ENCODE assay signal across 18 cellular contexts in genomic region chr1:97895278-97895677, GRCh38. TPM values are rescaled to one million over a fixed set of nuclear protein-coding genes. Genes with fewer than 3 reads are reported as not detected.
DNase-seq lines count a peak whose midpoint lies in the region; ATAC-seq, FAIRE-seq and TF ChIP-seq lines count a peak whose summit lies in the region.
"Had no signal": no experiment of that assay in that cellular context is flagged by ENCODE, and none has a peak within 500 bp of the region (broad histone marks: within the 10 kb centered on the region; RNA-seq: fewer than 3 reads in every experiment).

No MANE protein-coding gene starts in this region.

- H3K27me3 ChIP-seq in Karpas-422 (ENCODE audit: low read length) = no peaks in the 10 kb centered on the region
- no peaks in the 10 kb centered on the region for H3K27me3 ChIP-seq in GM12878 (replicated peaks in 1 of 2; ENCODE audit: control insufficient read depth in 2 of 2, insufficient read depth in 2 of 2, low read length in 1 of 2)
- no peaks in the 10 kb centered on the region for H3K27me3 ChIP-seq in CD8-positive, alpha-beta memory T cell (ENCODE audit: insufficient read depth, low read length, poor library complexity, severe bottlenecking)

- H3K27ac ChIP-seq in Karpas-422 (ENCODE audit: low read length) (peak overlapping the region; percentile 16), GM12878 (ENCODE audit: control insufficient read depth, insufficient read depth) (no peak overlapping the region)
- no peak overlapping the region for H3K27ac ChIP-seq in CD8-positive, alpha-beta memory T cell (ENCODE audit: low read depth, low read length)
- H3K27ac ChIP-seq: 22Rv1, A549, C4-2B had no signal

- RAD21 ChIA-PET in GM12878 (lab: Charles Lee; ENCODE audit: unreplicated experiment) = interaction anchor here (0.8 to 1.7 kb wide), 5 partner anchors 9 to 652 kb away, joined by 4 to 15 read pairs (median 6); no protein-coding TSS in a partner anchor

- H2AFZ ChIP-seq in Karpas-422 (ENCODE audit: low read length) (no peak overlapping the region), GM12878 (ENCODE audit: control insufficient read depth, low read depth, low read length) (no peak overlapping the region)
- H2AFZ ChIP-seq: GM23338 had no signal

- no peak overlapping the region for H3K4me3 ChIP-seq in Karpas-422 (ENCODE audit: low read length)
- no peak overlapping the region for H3K4me3 ChIP-seq in GM12878
- no peak overlapping the region for H3K4me3 ChIP-seq in CD8-positive, alpha-beta memory T cell (ENCODE audit: low read length)
- H3K4me3 ChIP-seq: A549, GM23338 had no signal

- H3K27ac Mint-ChIP-seq in stimulated activated naive B cell treated with anti-CD40 and anti-IgM and Interleukin-4, amounts not matched to agents 10 μg/mL and 1 μg/mL and 100 μg/mL, for 72 hours = no peak overlapping the region
- no peak overlapping the region for H3K27ac Mint-ChIP-seq in osteocyte (ENCODE audit: unreplicated experiment)
- H3K27ac Mint-ChIP-seq in CD8-positive, alpha-beta memory T cell = no peak overlapping the region
- H3K27ac Mint-ChIP-seq: CD4-positive, alpha-beta memory T cell; GM23338 had no signal

- TF ChIP-seq EP300 in GM12878 (IDR thresholded peaks at IDR 0.05; ENCODE audit: borderline replicate concordance in 1 of 2, control insufficient read depth in 1 of 2, low read depth in 2 of 2, low read length in 2 of 2) = no peak

- intact Hi-C loops in GM12878 (cut with micrococcal nuclease; ENCODE audit: unreplicated experiment) = no loop called here

- no peaks in the 10 kb centered on the region for H3K9me2 ChIP-seq in Karpas-422 (replicated peaks; ENCODE audit: insufficient read depth, low read length)

- TF ChIP-seq RAD21 in GM12878 (IDR thresholded peaks at IDR 0.05; ENCODE audit: insufficient read depth, low read depth, low read length) = no peak

- H3K27me3 Mint-ChIP-seq in stimulated activated naive B cell treated with anti-CD40 and anti-IgM and Interleukin-4, amounts not matched to agents 10 μg/mL and 1 μg/mL and 100 μg/mL, for 72 hours = no peaks in the 10 kb centered on the region
- H3K27me3 Mint-ChIP-seq in osteocyte (ENCODE audit: unreplicated experiment) = no peaks in the 10 kb centered on the region
- H3K27me3 Mint-ChIP-seq in CD8-positive, alpha-beta memory T cell = no peaks in the 10 kb centered on the region
- H3K27me3 Mint-ChIP-seq: CD4-positive, alpha-beta memory T cell had no signal

- H3K4me3 Mint-ChIP-seq in stimulated activated naive B cell treated with anti-CD40 and anti-IgM and Interleukin-4, amounts not matched to agents 10 μg/mL and 1 μg/mL and 100 μg/mL, for 72 hours = peak overlapping the region in 1 of 2 donors; percentile 26
- no peak overlapping the region for H3K4me3 Mint-ChIP-seq in osteocyte (ENCODE audit: unreplicated experiment)
- no peak overlapping the region for H3K4me3 Mint-ChIP-seq in CD8-positive, alpha-beta memory T cell
- H3K4me3 Mint-ChIP-seq: CD4-positive, alpha-beta memory T cell; GM23338 had no signal

- peaks cover 5 to 36% of the 10 kb centered on the region in 2 donors for H3K4me1 Mint-ChIP-seq in stimulated activated naive B cell treated with anti-CD40 and anti-IgM and Interleukin-4, amounts not matched to agents 10 μg/mL and 1 μg/mL and 100 μg/mL, for 72 hours
- peaks cover 14% of the 10 kb centered on the region for H3K4me1 Mint-ChIP-seq in osteocyte (ENCODE audit: unreplicated experiment)
- H3K4me1 Mint-ChIP-seq in CD8-positive, alpha-beta memory T cell = peaks cover 32 to 58% (median 47%) of the 10 kb centered on the region in 3 donors

- no peak overlapping the region for H3K9ac ChIP-seq in Karpas-422 (ENCODE audit: low read length)
- H3K9ac ChIP-seq in GM12878 (ENCODE audit: control insufficient read depth, insufficient read depth, low read length) = no peak overlapping the region

- no TSS peak for BruUV-seq in GM12878 (replicated peaks; lab: Mats Ljungman, UMichigan)

- DNase-seq in DMS153 (lab: John Stamatoyannopoulos, UW) = peak; percentile 4
- no peak for DNase-seq in DMS153 treated with DMSO at 0.1 percent for 48 hours (lab: John Stamatoyannopoulos, UW; ENCODE audit: unreplicated experiment)
- DNase-seq in Karpas-422 = peak; percentile 56
- no peak for DNase-seq in GM12878 (ENCODE audit: low read depth, low spot score)
- DNase-seq in stimulated activated naive B cell treated with anti-CD40 and anti-IgM and Interleukin-4, amounts not matched to agents 10 μg/mL and 1 μg/mL and 100 μg/mL, for 72 hours = no peak
- no peak for DNase-seq in osteocyte (ENCODE audit: extremely low spot score, unreplicated experiment)
- DNase-seq in CD8-positive, alpha-beta memory T cell = no peak
- DNase-seq: AML-193; Calu3; CD4-positive, alpha-beta memory T cell; HCEC 1CT; IMR-90 had no signal

- SMC1A ChIA-PET in GM12878 (lab: Charles Lee; ENCODE audit: uncharacterized antibody, unreplicated experiment) = interaction anchor here (0.9 to 3.3 kb wide), 11 partner anchors 9 to 31 kb away, joined by 3 to 17 read pairs (median 7); partner anchors contain the start of gene DPYD

- CTCF ChIA-PET in GM12878 (lab: Yijun Ruan, JAX) = interaction anchor here (1.0 to 1.5 kb wide), 4 partner anchors 8 to 226 kb away, joined by 3 to 5 read pairs (median 4); no protein-coding TSS in a partner anchor
- CTCF ChIA-PET in CD8-positive, alpha-beta memory T cell (lab: Charles Lee) = interaction anchor here (0.9 kb wide), 1 partner anchor 10 kb away, joined by 3 read pairs; no protein-coding TSS in a partner anchor

- H3K4me2 ChIP-seq in Karpas-422 (ENCODE audit: low read depth, low read length, poor library complexity, severe bottlenecking) (no peak overlapping the region), GM12878 (ENCODE audit: control insufficient read depth, insufficient read depth) (no peak overlapping the region)
- H3K4me2 ChIP-seq: A549, GM23338 had no signal

- ATAC-seq in GM12878 = peak; percentile 57
- peak; percentile 72 to 73 for ATAC-seq in stimulated activated naive B cell treated with anti-CD40 and anti-IgM and Interleukin-4, amounts not matched to agents 10 μg/mL and 1 μg/mL and 100 μg/mL, for 72 hours (replicated peaks)
- ATAC-seq: A549, GM23338 had no signal

- peaks cover 8 to 15% of the 10 kb centered on the region in 2 donors for H3K9me3 Mint-ChIP-seq in stimulated activated naive B cell treated with anti-CD40 and anti-IgM and Interleukin-4, amounts not matched to agents 10 μg/mL and 1 μg/mL and 100 μg/mL, for 72 hours
- peaks cover 18% of the 10 kb centered on the region for H3K9me3 Mint-ChIP-seq in osteocyte (ENCODE audit: unreplicated experiment)
- peaks cover 0 to 14% (median 5%) of the 10 kb centered on the region in 5 donors for H3K9me3 Mint-ChIP-seq in CD8-positive, alpha-beta memory T cell

- H3K9me3 ChIP-seq in Karpas-422 (ENCODE audit: low read length) (no peaks in the 10 kb centered on the region), GM12878 (replicated peaks; ENCODE audit: control insufficient read depth, insufficient read depth, low read length) (no peaks in the 10 kb centered on the region; the same call in 2 of the 3 replicates)
- H3K9me3 ChIP-seq in CD8-positive, alpha-beta memory T cell (ENCODE audit: low read length) = peaks cover 3% of the 10 kb centered on the region
- H3K9me3 ChIP-seq: A549 had no signal

- no peak for TF ChIP-seq POLR2A in GM12878 (IDR thresholded peaks at IDR 0.05; ENCODE audit: low read depth, low read length)

- H3K79me2 ChIP-seq in Karpas-422 (ENCODE audit: low read length) (peaks cover 94% of the 10 kb centered on the region), GM12878 (ENCODE audit: control insufficient read depth, insufficient read depth, low read length) (no peaks in the 10 kb centered on the region)

- FAIRE-seq in GM12878 (lab: Jason Lieb, UNC) = no peak
- FAIRE-seq: A549, H54, HTR-8/SVneo had no signal

- in situ Hi-C loops in GM12878 (cut with MboI) = no loop called here

- peaks cover 10% of the 10 kb centered on the region for H3K36me3 ChIP-seq in Karpas-422 (ENCODE audit: insufficient read depth, low read length)
- H3K36me3 ChIP-seq in GM12878 (ENCODE audit: control insufficient read depth in 2 of 2, insufficient read depth in 2 of 2, low read length in 1 of 2) = no peaks in the 10 kb centered on the region
- no peaks in the 10 kb centered on the region for H3K36me3 ChIP-seq in CD8-positive, alpha-beta memory T cell (ENCODE audit: insufficient read depth, low read length)

- WGBS in GM12878 (ENCODE audit: insufficient coverage, insufficient replicate concordance, low lambda C conversion rate, missing lambda C conversion rate) = 56% methylated on average over 1 of the region's 1 CpG

- H3K4me1 ChIP-seq in Karpas-422 (ENCODE audit: low read length) (peaks cover 38% of the 10 kb centered on the region), GM12878 (ENCODE audit: control insufficient read depth, insufficient read depth, low read length) (no peaks in the 10 kb centered on the region)
- no peaks in the 10 kb centered on the region for H3K4me1 ChIP-seq in CD8-positive, alpha-beta memory T cell (ENCODE audit: insufficient read depth, low read length)

- no peak for TF ChIP-seq CTCF in GM12878 (IDR thresholded peaks at IDR 0.05 in 2 of 3, conservative IDR thresholded peaks at IDR 0.05 in 1 of 3; ENCODE audit: control insufficient read depth in 2 of 3, extremely low read depth in 1 of 3, insufficient read depth in 1 of 3, low read depth in 3 of 3, low read length in 3 of 3)
- TF ChIP-seq CTCF in osteocyte (IDR thresholded peaks at IDR 0.05) = no peak

- no peaks in the 10 kb centered on the region for H4K20me1 ChIP-seq in Karpas-422 (ENCODE audit: insufficient read depth, low read depth, low read length)
- no peaks in the 10 kb centered on the region for H4K20me1 ChIP-seq in GM12878 (ENCODE audit: control insufficient read depth, insufficient read depth)

- POLR2A ChIA-PET in GM12878 (lab: Charles Lee) = interaction anchor here (0.5 to 0.8 kb wide), 2 partner anchors 10 to 43 kb away, joined by 3 to 4 read pairs; no protein-coding TSS in a partner anchor
- POLR2A ChIA-PET in CD8-positive, alpha-beta memory T cell (lab: Charles Lee) = no interaction called here

- H3K36me3 Mint-ChIP-seq in stimulated activated naive B cell treated with anti-CD40 and anti-IgM and Interleukin-4, amounts not matched to agents 10 μg/mL and 1 μg/mL and 100 μg/mL, for 72 hours = peaks cover 9 to 19% of the 10 kb centered on the region in 2 donors
- H3K36me3 Mint-ChIP-seq in osteocyte (ENCODE audit: unreplicated experiment) = peaks cover 17% of the 10 kb centered on the region
- H3K36me3 Mint-ChIP-seq in CD8-positive, alpha-beta memory T cell = peaks cover 11 to 25% (median 14%) of the 10 kb centered on the region in 3 donors

RNA-seq across cellular contexts. Expression of gene DPYD, which starts 25.6 kb away (rescaled TPM):
- 40.8 and 59.4 TPM in 2 replicates for total RNA-seq in Karpas-422 (2014; rRNA removed; shearing (Covaris generic); ENCODE audit: low replicate concordance)
- total RNA-seq in GM12878 (2013; cell fraction: nucleolus; rRNA removed) = 162 and 178 TPM in 2 replicates
- 17.8 and 22.8 TPM in 2 replicates for total RNA-seq in GM12878 (2014; rRNA removed)
- 23.7 and 23.8 TPM in 2 replicates for total RNA-seq in GM12878 (2014; rRNA removed; fragmentation: Illumina TruSeq; extraction: Trizol)
- total RNA-seq in GM12878 (2021) = 15.5 and 17.2 TPM in 2 replicates
- 3.8 TPM for polyA plus RNA-seq in GM12878 (2011; ENCODE audit: low read depth)
- 15.4 and 22.4 TPM in 2 replicates for polyA plus RNA-seq in GM12878 (2011; rRNA removed)
- 7.5 and 8.4 TPM in 2 replicates for polyA plus RNA-seq in GM12878 (2011; cell fraction: cytosol; rRNA removed)
- polyA plus RNA-seq in GM12878 (2011; cell fraction: nucleus; rRNA removed) = 12.5 and 12.6 TPM in 2 replicates
- polyA plus RNA-seq in GM12878 (2012) = 4.3 and 5.7 TPM in 2 replicates
- polyA plus RNA-seq in GM12878 (2014; fragmentation: Illumina TruSeq; extraction: Trizol) = 11.7 and 14.1 TPM in 2 replicates
- polyA plus RNA-seq in GM12878 (2014; fragmentation: Nextera tagmentation; extraction: Ambion mirVana) = 1 to 10 TPM; 5.7 to 6.5 TPM
- 6.9 and 7.5 TPM in 2 replicates for polyA plus RNA-seq in GM12878 (2014; rRNA removed)
- 1 to 10 TPM; 7.5 to 8.6 TPM for polyA plus RNA-seq in GM12878 (2016; fragmentation: Nextera tagmentation; extraction: Ambion mirVana)
- polyA minus RNA-seq in GM12878 (2011; rRNA and poly(A)+ RNA removed) = 35.2 and 38.5 TPM in 2 replicates
- polyA minus RNA-seq in GM12878 (2011; cell fraction: cytosol; rRNA and poly(A)+ RNA removed) = 5.9 and 8.4 TPM in 2 replicates
- polyA minus RNA-seq in GM12878 (2011; cell fraction: nucleus; rRNA and poly(A)+ RNA removed) = 61.8 and 98.4 TPM in 2 replicates
- total RNA-seq in osteocyte = 42.8 and 44.0 TPM in 2 replicates
- total RNA-seq in CD8-positive, alpha-beta memory T cell = 10 to 100 TPM in 1 of 2 experiments, 1 to 10 TPM in 1; 9.6 to 10.3 TPM
- polyA plus RNA-seq in CD8-positive, alpha-beta memory T cell = 43.9 TPM

Comparison
In these comparisons a context has a peak if more than half of its experiments do, and no peak if none do; other contexts are left out.
1. DNase-seq: peak in DMS153 (single experiment) and Karpas-422 (single experiment); none in DMS153 treated with DMSO at 0.1 percent for 48 hours (single experiment), GM12878 (single experiment), stimulated activated naive B cell treated with anti-CD40 and anti-IgM and Interleukin-4, amounts not matched to agents 10 μg/mL and 1 μg/mL and 100 μg/mL, for 72 hours (single experiment), osteocyte (single experiment) and CD8-positive, alpha-beta memory T cell (0 of 5).